ENCODE assay signal across 1 cellular context in genomic region chr11:64185323-64186204, GRCh38.
TF ChIP-seq lines count a peak whose summit lies in the region.

Gene STIP1, plus strand, starts transcription at chr11:64186171. Its CDS starts 91 bp downstream, at chr11:64186262.

TF ChIP-seq in HepG2, 621 proteins besides CTCF, POLR2A, EP300 and RAD21 (continued from another document and continues in another):
- TF ChIP-seq HNF1B (CRISPR knock-in tag; IDR thresholded peaks at IDR 0.05) (no peak; the same call in 1 of the 2 replicates), DMTF1 (CRISPR knock-in tag; IDR thresholded peaks at IDR 0.05) (0 out of 2 replicates have a peak, but pooled peaks have one; percentile 57), EZH2 (conservative IDR thresholded peaks at IDR 0.05; ENCODE audit: low read depth, low read length) (no peak), ZNF281 (CRISPR knock-in tag; IDR thresholded peaks at IDR 0.05; ENCODE audit: borderline replicate concordance) (peak; percentile 44; the same call in 1 of the 2 replicates), PHB2 (IDR thresholded peaks at IDR 0.05; ENCODE audit: partially characterized antibody) (no peak), GFI1 (CRISPR knock-in tag; IDR thresholded peaks at IDR 0.05; ENCODE audit: borderline replicate concordance) (peak; percentile 85), SALL1 (CRISPR knock-in tag; IDR thresholded peaks at IDR 0.05) (peak; percentile 91), ARID3A (IDR thresholded peaks at IDR 0.05; ENCODE audit: low read depth, low read length) (no peak), SRSF1 (optimal IDR thresholded peaks at IDR 0.05; ENCODE audit: low read depth, low read length) (peak; percentile 74), ZNF251 (CRISPR knock-in tag; IDR thresholded peaks at IDR 0.05) (0 out of 2 replicates have a peak, but pooled peaks have one; percentile 86), ZNF607 (CRISPR knock-in tag; IDR thresholded peaks at IDR 0.05; ENCODE audit: borderline replicate concordance) (peak; percentile 94), BCLAF1 (IDR thresholded peaks at IDR 0.05) (no peak), ZNF543 (CRISPR knock-in tag; IDR thresholded peaks at IDR 0.05) (peak; percentile 95), ZNF576 (CRISPR knock-in tag; IDR thresholded peaks at IDR 0.05) (no peak), ZBTB1 (CRISPR knock-in tag; IDR thresholded peaks at IDR 0.05; ENCODE audit: borderline replicate concordance) (no peak), ARID5B (CRISPR knock-in tag; IDR thresholded peaks at IDR 0.05) (peak; percentile 76), ZNF329 (CRISPR knock-in tag; IDR thresholded peaks at IDR 0.05; ENCODE audit: low read depth) (peak; percentile 90), CSRNP1 (CRISPR knock-in tag; IDR thresholded peaks at IDR 0.05) (peak; percentile 96), MXD3 (CRISPR knock-in tag; IDR thresholded peaks at IDR 0.05) (peak; percentile 97), IKZF4 (CRISPR knock-in tag; IDR thresholded peaks at IDR 0.05; ENCODE audit: borderline replicate concordance, low read depth, not compliant biosample characterization) (peak; percentile 93), ZNF30 (CRISPR knock-in tag; IDR thresholded peaks at IDR 0.05) (peak; percentile 5), ZFP82 (CRISPR knock-in tag; IDR thresholded peaks at IDR 0.05; ENCODE audit: borderline replicate concordance) (peak; percentile 98), ATF7 (IDR thresholded peaks at IDR 0.05) (no peak), ATF7 (CRISPR knock-in tag; IDR thresholded peaks at IDR 0.05) (0 out of 2 replicates have a peak, but pooled peaks have one; percentile 29), ZNF713 (CRISPR knock-in tag; IDR thresholded peaks at IDR 0.05) (0 out of 2 replicates have a peak, but pooled peaks have one; percentile 75), ATF3 (CRISPR knock-in tag; IDR thresholded peaks at IDR 0.05) (peak; percentile 14; the same call in 1 of the 2 replicates), AGO2 (optimal IDR thresholded peaks at IDR 0.05; ENCODE audit: low read depth, low read length) (peak; percentile 98), RBAK (CRISPR knock-in tag; IDR thresholded peaks at IDR 0.05) (no peak), ZSCAN5A (CRISPR knock-in tag; IDR thresholded peaks at IDR 0.05; ENCODE audit: borderline replicate concordance) (peak; percentile 86; the same call in 1 of the 2 replicates), HIC2 (CRISPR knock-in tag; IDR thresholded peaks at IDR 0.05; ENCODE audit: low read depth) (peak; percentile 76), NONO (IDR thresholded peaks at IDR 0.05) (no peak), NONO (CRISPR knock-in tag; conservative IDR thresholded peaks at IDR 0.05) (peak; percentile 79; the same call in 1 of the 2 replicates)
